Comparison of ENCODE assay signal across 10 cellular contexts in the genomic region with DNA sequence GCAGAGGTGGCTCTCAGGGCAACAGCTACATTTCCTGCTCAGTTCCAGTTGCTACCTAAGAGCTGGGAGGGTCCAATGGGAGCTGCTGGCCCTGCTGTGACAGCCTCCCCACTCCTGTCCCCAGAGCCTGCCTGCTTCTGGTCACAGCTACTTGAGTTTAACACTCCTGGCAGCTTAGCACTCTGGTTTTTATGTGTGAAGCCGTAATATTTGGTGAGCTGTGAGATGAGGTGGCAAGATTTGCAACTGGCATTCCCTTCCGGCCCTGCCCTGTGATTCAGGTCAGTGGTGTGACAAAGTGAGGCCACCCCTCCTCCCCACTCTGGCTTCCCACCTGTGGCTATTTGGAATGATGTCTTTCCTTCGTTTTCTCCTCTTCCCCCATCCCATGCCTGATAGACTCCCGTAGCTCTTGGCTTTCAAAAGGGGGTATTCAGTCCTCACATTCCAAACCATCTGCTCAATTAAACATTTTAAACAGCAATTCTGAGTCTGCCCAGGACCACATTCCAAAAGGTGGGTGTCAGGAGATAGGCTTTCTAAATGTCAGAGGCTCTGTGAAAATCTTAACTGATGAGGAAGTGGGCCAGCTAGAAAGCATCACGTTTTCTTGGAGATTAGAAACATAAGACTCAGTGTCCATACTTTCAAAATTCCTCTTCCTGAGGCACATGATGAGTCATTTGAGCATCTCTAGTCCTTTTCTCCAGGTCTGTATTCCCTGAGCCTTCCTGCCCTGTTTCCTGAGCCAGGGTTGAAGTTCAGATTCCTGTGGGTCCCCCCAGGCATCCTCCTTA. TPM values are rescaled to one million over a fixed set of nuclear protein-coding genes. Genes with fewer than 3 reads are reported as not detected.
DNase-seq lines count a peak whose midpoint lies in the region; TF ChIP-seq lines count a peak whose summit lies in the region.
"Had no signal": no experiment of that assay in that cellular context is flagged by ENCODE, and none has a peak within 500 bp of the region (broad histone marks: within the 10 kb centered on the region; RNA-seq: fewer than 3 reads in every experiment).

No MANE protein-coding gene starts in this region.

- H3K36me3 ChIP-seq in tibial nerve (no peaks in the 10 kb centered on the region), esophagus squamous epithelium (no peaks in the 10 kb centered on the region)

- 39 to 44% methylated on average over 5 of the region's 5 CpGs for WGBS in tibial nerve, 2 donors
- 50 to 77% methylated on average over 5 of the region's 5 CpGs for WGBS in esophagus squamous epithelium, 2 donors

- peak overlapping the region; percentile 36 for H3K4me3 Mint-ChIP-seq in nephron progenitor cell
- H3K4me3 Mint-ChIP-seq: activated naive CD4-positive, alpha-beta T cell treated with anti-CD3 and anti-CD28 coated beads, Interleukin-2, amount 50 U/mL, for 24 hours; T-helper 1 cell treated with Interleukin-12 subunit alpha and Interleukin-12 subunit beta and Interleukin-4 antibody, amounts not matched to agents 30 μg/mL and 1 μg/mL, for 36 hours had no signal

- DNase-seq in GM03348 (ENCODE audit: low spot score): peak; percentile 65
- peak; percentile 90 for DNase-seq in M059J (ENCODE audit: low read depth)
- peak; percentile 96 for DNase-seq in amniotic epithelial cell (ENCODE audit: low read depth)
- peak; percentile 56 for DNase-seq in nephron progenitor cell
- DNase-seq in CD1c-positive myeloid dendritic cell (ENCODE audit: extremely low spot score): no peak
- no peak for DNase-seq in tibial nerve (ENCODE audit: low spot score in 2 of 2)
- no peak for DNase-seq in middle frontal gyrus (ENCODE audit: extremely low spot score, low spot score)
- DNase-seq in esophagus squamous epithelium (lab: John Stamatoyannopoulos, UW): no peak

- H3K9me3 Mint-ChIP-seq in nephron progenitor cell: no peaks in the 10 kb centered on the region
- H3K9me3 Mint-ChIP-seq: activated naive CD4-positive, alpha-beta T cell treated with anti-CD3 and anti-CD28 coated beads, Interleukin-2, amount 50 U/mL, for 24 hours; T-helper 1 cell treated with Interleukin-12 subunit alpha and Interleukin-12 subunit beta and Interleukin-4 antibody, amounts not matched to agents 30 μg/mL and 1 μg/mL, for 36 hours had no signal

- H3K9me3 ChIP-seq in tibial nerve (no peaks in the 10 kb centered on the region), esophagus squamous epithelium (no peaks in the 10 kb centered on the region)

- H3K36me3 Mint-ChIP-seq in nephron progenitor cell (ENCODE audit: low read depth): no peaks in the 10 kb centered on the region
- H3K36me3 Mint-ChIP-seq: activated naive CD4-positive, alpha-beta T cell treated with anti-CD3 and anti-CD28 coated beads, Interleukin-2, amount 50 U/mL, for 24 hours had no signal

- peaks cover 11% of the 10 kb centered on the region for H3K27me3 Mint-ChIP-seq in nephron progenitor cell (ENCODE audit: low read depth, poor library complexity)
- H3K27me3 Mint-ChIP-seq: activated naive CD4-positive, alpha-beta T cell treated with anti-CD3 and anti-CD28 coated beads, Interleukin-2, amount 50 U/mL, for 24 hours had no signal

- no peak for TF ChIP-seq EP300 in tibial nerve (IDR thresholded peaks at IDR 0.05)

- H3K27ac ChIP-seq in tibial nerve (no peak overlapping the region), esophagus squamous epithelium (no peak overlapping the region)

- TF ChIP-seq POLR2A in tibial nerve (IDR thresholded peaks at IDR 0.05) (no peak), esophagus squamous epithelium (IDR thresholded peaks at IDR 0.05) (no peak)

- H3K4me1 Mint-ChIP-seq in nephron progenitor cell: peaks cover 78% of the 10 kb centered on the region

- H3K27ac Mint-ChIP-seq in nephron progenitor cell: peak overlapping the region; percentile 96
- H3K27ac Mint-ChIP-seq: activated naive CD4-positive, alpha-beta T cell treated with anti-CD3 and anti-CD28 coated beads, Interleukin-2, amount 50 U/mL, for 24 hours; T-helper 1 cell treated with Interleukin-12 subunit alpha and Interleukin-12 subunit beta and Interleukin-4 antibody, amounts not matched to agents 30 μg/mL and 1 μg/mL, for 36 hours had no signal

- TF ChIP-seq CTCF in nephron progenitor cell (IDR thresholded peaks at IDR 0.05) (no peak), tibial nerve (IDR thresholded peaks at IDR 0.05) (no peak), esophagus squamous epithelium (IDR thresholded peaks at IDR 0.05) (no peak)

- H3K27me3 ChIP-seq in tibial nerve (peaks cover 0 to 20% of the 10 kb centered on the region in 2 donors), esophagus squamous epithelium (peaks cover 0 to 56% (median 0%) of the 10 kb centered on the region in 4 donors)

- no peaks in the 10 kb centered on the region for H3K4me1 ChIP-seq in tibial nerve
- no peaks in the 10 kb centered on the region for H3K4me1 ChIP-seq in esophagus squamous epithelium

- intact Hi-C loops in esophagus squamous epithelium (cut with DNase I): loop anchor here (10.0 kb wide), 1 partner anchor 98 kb away; no protein-coding TSS in a partner anchor

- H3K4me3 ChIP-seq in tibial nerve (no peak overlapping the region), esophagus squamous epithelium (no peak overlapping the region)

RNA-seq across cellular contexts. Expression of gene SKAP1, which starts 42.7 kb away (rescaled TPM):
- total RNA-seq in M059J (2014; rRNA removed; shearing (Covaris generic)): 0.42 and 1.1 TPM in 2 replicates
- total RNA-seq in tibial nerve: 1 to 10 TPM in 3 of 4 donors, under 1 TPM in 1; 0.59 to 2.0 (median 1.3) TPM
- total RNA-seq in esophagus squamous epithelium: 1 to 10 TPM in 2 of 4 donors, under 1 TPM in 1, not detected in 1; 0.83 to 5.1 (median 3.4) TPM

RNA-seq across cellular contexts. Expression of gene HOXB1, which starts 58.1 kb away (rescaled TPM):
- not detected in 2 replicates for total RNA-seq in M059J (2014; rRNA removed; shearing (Covaris generic))
- total RNA-seq in tibial nerve (not detected), esophagus squamous epithelium (under 1 TPM in 1 of 4 donors, not detected in 3; 0.19 TPM)

Comparison
In these comparisons a context has a peak if more than half of its experiments do, and no peak if none do; other contexts are left out.
1. DNase-seq: peak in GM03348 (single experiment), M059J (single experiment), amniotic epithelial cell (single experiment) and nephron progenitor cell (single experiment); none in CD1c-positive myeloid dendritic cell (single experiment), tibial nerve (0 of 2), middle frontal gyrus (single experiment) and esophagus squamous epithelium (single experiment).